Comparison of ENCODE assay signal across 8 cellular contexts in genomic region chr6:11496152-11497060, GRCh38. TPM values are rescaled to one million over a fixed set of nuclear protein-coding genes. Genes with fewer than 3 reads are reported as not detected.
DNase-seq lines count a peak whose midpoint lies in the region; ATAC-seq, FAIRE-seq and TF ChIP-seq lines count a peak whose summit lies in the region.

No MANE protein-coding gene starts in this region.

- H3K4me3 Mint-ChIP-seq in activated T-helper 2 cell treated with anti-CD3 and anti-CD28 coated beads, Interferon-gamma antibody, Interleukin-2, Interleukin-4, amounts not matched to agents 10 μg/mL and 5 μg/mL and 100 μg/mL, durations not matched to agents 14 hours and 24 hours and 36 hours (ENCODE audit: low read depth) = no peak overlapping the region
- peak overlapping the region; percentile 16 for H3K4me3 Mint-ChIP-seq in type B pancreatic cell

- H3K4me1 ChIP-seq in DOHH2 (ENCODE audit: control insufficient read depth, low read length) = peaks cover 52% of the 10 kb centered on the region
- H3K4me1 ChIP-seq in ovary (ENCODE audit: insufficient read depth) = no peaks in the 10 kb centered on the region

- WGBS in ovary, 3 donors = 24 to 27% (median 25%) methylated on average over 12 of the region's 12 CpGs

- H3F3A ChIP-seq in DOHH2 (ENCODE audit: control insufficient read depth, insufficient read depth) = no peaks in the 10 kb centered on the region; the same call in 1 of the 2 replicates

- H3K36me3 Mint-ChIP-seq in activated T-helper 2 cell treated with anti-CD3 and anti-CD28 coated beads, Interferon-gamma antibody, Interleukin-2, Interleukin-4, amounts not matched to agents 10 μg/mL and 5 μg/mL and 100 μg/mL, durations not matched to agents 14 hours and 24 hours and 36 hours (ENCODE audit: low read depth) = no peaks in the 10 kb centered on the region
- H3K36me3 Mint-ChIP-seq in type B pancreatic cell = no peaks in the 10 kb centered on the region

- H4K20me1 ChIP-seq in DOHH2 (ENCODE audit: control insufficient read depth, insufficient read depth, low read depth, low read length) = no peaks in the 10 kb centered on the region

- H3K27ac ChIP-seq in DOHH2 (ENCODE audit: low read depth, low read length) (no peak overlapping the region), RWPE1 (no peak overlapping the region), ovary (no peak overlapping the region)

- CTCF ChIA-PET in RWPE1 (lab: Yijun Ruan, JAX) = interaction anchor here (0.6 to 1.6 kb wide), 15 partner anchors 11 to 545 kb away, joined by 3 to 17 read pairs (median 4); no protein-coding TSS in a partner anchor

- H3K27me3 Mint-ChIP-seq in activated T-helper 2 cell treated with anti-CD3 and anti-CD28 coated beads, Interferon-gamma antibody, Interleukin-2, Interleukin-4, amounts not matched to agents 10 μg/mL and 5 μg/mL and 100 μg/mL, durations not matched to agents 14 hours and 24 hours and 36 hours (ENCODE audit: low read depth) = no peaks in the 10 kb centered on the region
- H3K27me3 Mint-ChIP-seq in type B pancreatic cell = no peaks in the 10 kb centered on the region

- FAIRE-seq in frontal cortex (lab: Jason Lieb, UNC) = peak; percentile 69

- H3K9me3 ChIP-seq in DOHH2 (ENCODE audit: control insufficient read depth, insufficient read depth, low read length) = no peaks in the 10 kb centered on the region
- no peaks in the 10 kb centered on the region for H3K9me3 ChIP-seq in ovary

- POLR2A ChIA-PET in RWPE1 (lab: Yijun Ruan, JAX; ENCODE audit: low non-redundant PET) = no interaction called here

- TF ChIP-seq POLR2A in ovary (IDR thresholded peaks at IDR 0.05) = no peak

- H3K79me2 ChIP-seq in DOHH2 (ENCODE audit: control insufficient read depth, low read length) = no peaks in the 10 kb centered on the region

- H3K4me3 ChIP-seq in DOHH2 (ENCODE audit: low read length) (no peak overlapping the region), ovary (no peak overlapping the region)

- H3K9me2 ChIP-seq in DOHH2 (replicated peaks; ENCODE audit: control insufficient read depth, low read length) = no peaks in the 10 kb centered on the region

- H3K36me3 ChIP-seq in DOHH2 (ENCODE audit: control insufficient read depth, low read length) (no peaks in the 10 kb centered on the region), ovary (no peaks in the 10 kb centered on the region)

- peak overlapping the region; percentile 17 for H3K4me2 ChIP-seq in DOHH2 (ENCODE audit: low read length)

- TF ChIP-seq CTCF in DOHH2 (IDR thresholded peaks at IDR 0.05; ENCODE audit: low read depth, low read length, poor library complexity, severe bottlenecking) (peak; percentile 77), RWPE1 (conservative IDR thresholded peaks at IDR 0.05; ENCODE audit: low read depth) (peak; percentile 78), ovary (IDR thresholded peaks at IDR 0.05) (peak; percentile 49 to 94 (median 93)), type B pancreatic cell (conservative IDR thresholded peaks at IDR 0.05) (peak; percentile 95)

- peak; percentile 61 for ATAC-seq in GM21825 (IDR thresholded peaks at IDR 0.05; ENCODE audit: unreplicated experiment)

- H3K4me1 Mint-ChIP-seq in activated T-helper 2 cell treated with anti-CD3 and anti-CD28 coated beads, Interferon-gamma antibody, Interleukin-2, Interleukin-4, amounts not matched to agents 10 μg/mL and 5 μg/mL and 100 μg/mL, durations not matched to agents 14 hours and 24 hours and 36 hours (ENCODE audit: low read depth) = peaks cover 3% of the 10 kb centered on the region
- H3K4me1 Mint-ChIP-seq in type B pancreatic cell (ENCODE audit: unreplicated experiment) = peaks cover 10% of the 10 kb centered on the region

- no peaks in the 10 kb centered on the region for H3K27me3 ChIP-seq in DOHH2 (ENCODE audit: control insufficient read depth, low read length)
- H3K27me3 ChIP-seq in ovary = no peaks in the 10 kb centered on the region

- no peaks in the 10 kb centered on the region for H3K9me3 Mint-ChIP-seq in activated T-helper 2 cell treated with anti-CD3 and anti-CD28 coated beads, Interferon-gamma antibody, Interleukin-2, Interleukin-4, amounts not matched to agents 10 μg/mL and 5 μg/mL and 100 μg/mL, durations not matched to agents 14 hours and 24 hours and 36 hours
- H3K9me3 Mint-ChIP-seq in type B pancreatic cell = no peaks in the 10 kb centered on the region

- no peak overlapping the region for H3K27ac Mint-ChIP-seq in activated T-helper 2 cell treated with anti-CD3 and anti-CD28 coated beads, Interferon-gamma antibody, Interleukin-2, Interleukin-4, amounts not matched to agents 10 μg/mL and 5 μg/mL and 100 μg/mL, durations not matched to agents 14 hours and 24 hours and 36 hours
- no peak overlapping the region for H3K27ac Mint-ChIP-seq in type B pancreatic cell

- DNase-seq in LHCN-M2 (ENCODE audit: low read depth) (peak; percentile 76), RWPE1 (ENCODE audit: low spot score) (peak; percentile 74), frontal cortex (ENCODE audit: low spot score in 2 of 2) (peak; percentile 22 to 62), ovary (peak; percentile 42 to 75 (median 58)), type B pancreatic cell (ENCODE audit: extremely low spot score, unreplicated experiment) (no peak)
- peak; percentile 55 for DNase-seq in activated T-helper 2 cell treated with anti-CD3 and anti-CD28 coated beads, Interferon-gamma antibody, Interleukin-2, Interleukin-4, amounts not matched to agents 10 μg/mL and 5 μg/mL and 100 μg/mL, durations not matched to agents 14 hours and 24 hours and 36 hours (ENCODE audit: low spot score)

- TF ChIP-seq EP300 in ovary (IDR thresholded peaks at IDR 0.05) = no peak

- intact Hi-C loops in activated T-helper 2 cell treated with anti-CD3 and anti-CD28 coated beads, Interferon-gamma antibody, Interleukin-2, Interleukin-4, amounts not matched to agents 10 μg/mL and 5 μg/mL and 100 μg/mL, durations not matched to agents 14 hours and 24 hours and 36 hours (cut with micrococcal nuclease) = loop anchor here (1.0 to 5.0 kb wide), 10 partner anchors 81 to 542 kb away; partner anchors contain the start of genes NEDD9 and SMIM13
- intact Hi-C loops in ovary (cut with DNase I) = loop anchor here (2.0 to 10.0 kb wide), 4 partner anchors 254 to 352 kb away; no protein-coding TSS in a partner anchor

RNA-seq across cellular contexts. Expression of gene TMEM170B, which starts 41.1 kb away (rescaled TPM):
- total RNA-seq in LHCN-M2 (2014; rRNA removed) = 0.77 and 1.3 TPM in 2 replicates
- 0.67 TPM for polyA plus RNA-seq in LHCN-M2 (2012)
- 0.62 and 0.78 TPM in 2 replicates for total RNA-seq in activated T-helper 2 cell treated with anti-CD3 and anti-CD28 coated beads, Interferon-gamma antibody, Interleukin-2, Interleukin-4, amounts not matched to agents 10 μg/mL and 5 μg/mL and 100 μg/mL, durations not matched to agents 14 hours and 24 hours and 36 hours
- total RNA-seq in frontal cortex = 51.8 TPM
- total RNA-seq in ovary = 1 to 10 TPM; 2.4 to 5.9 (median 5.3) TPM
- 1 to 10 TPM; 2.1 to 3.6 TPM for polyA plus RNA-seq in ovary
- 2.1 and 4.0 TPM in 2 replicates for total RNA-seq in type B pancreatic cell (ENCODE audit: low replicate concordance)
